Comparison of ENCODE assay signal across 8 cellular contexts in the genomic region with DNA sequence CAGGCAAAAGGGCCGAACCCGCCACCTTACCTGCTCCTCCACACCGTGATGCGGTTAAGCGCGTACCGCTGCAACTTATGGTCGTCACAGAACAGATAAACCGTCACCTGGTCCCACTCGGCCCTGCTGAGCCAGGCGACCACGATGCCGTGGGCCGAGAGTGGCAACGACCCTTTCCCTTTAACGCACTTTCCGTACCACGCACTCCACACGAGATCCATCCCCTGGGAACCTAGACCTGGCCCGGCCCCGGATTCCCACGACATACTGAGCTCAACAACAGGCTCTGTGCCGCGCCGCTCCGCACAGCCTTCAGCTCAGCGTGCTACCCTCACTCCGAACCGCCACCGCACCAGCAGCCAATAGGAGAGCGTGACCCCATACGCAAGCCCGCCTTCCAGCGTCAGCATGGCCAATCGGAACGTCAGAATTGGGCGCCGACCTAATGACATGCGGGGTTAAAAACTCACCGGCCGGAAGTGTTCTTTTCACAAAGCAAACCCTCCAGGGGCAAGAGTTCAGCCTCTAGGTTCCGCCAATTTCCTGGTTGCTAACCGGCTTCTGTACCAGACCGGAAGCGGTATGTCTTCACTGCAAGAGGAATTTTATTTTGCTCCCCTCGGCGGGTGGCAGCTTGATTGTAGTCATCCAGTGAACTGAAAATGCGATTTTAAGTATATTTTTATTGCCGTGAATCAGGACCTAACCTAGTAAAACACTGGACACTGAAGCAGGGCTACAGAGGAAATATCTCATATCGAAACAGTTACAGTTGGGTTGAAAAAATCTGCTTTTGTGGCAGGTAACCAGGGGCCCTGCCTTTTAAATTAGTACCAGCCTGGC. TPM values are rescaled to one million over a fixed set of nuclear protein-coding genes. Genes with fewer than 3 reads are reported as not detected.
DNase-seq lines count a peak whose midpoint lies in the region; ATAC-seq and TF ChIP-seq lines count a peak whose summit lies in the region.

LAS1L (minus strand) TSS at position 338 of the 843 bp plus-strand sequence; CDS start at position 266, 72 bp downstream.

- CTCF ChIA-PET in activated B cell treated with CpG ODN at 0.5 μM for 24 hours (lab: Charles Lee) = no interaction called here

- H3K27me3 Mint-ChIP-seq in activated B cell treated with CpG ODN at 0.5 μM for 24 hours = no peaks in the 10 kb centered on the region

- H3K27ac ChIP-seq in caudate nucleus (ENCODE audit: low read depth, low read length) = peak within 1 kb of the TSS; percentile 9

- peak within 1 kb of the TSS; percentile 100 for H3K4me3 Mint-ChIP-seq in activated B cell treated with CpG ODN at 0.5 μM for 24 hours

- TF ChIP-seq POLR2A in GM18951 (IDR thresholded peaks at IDR 0.05; ENCODE audit: extremely low read depth, insufficient read depth, insufficient read length) = peak; percentile 71

- ATAC-seq in HG03196 (IDR thresholded peaks at IDR 0.05; ENCODE audit: unreplicated experiment) (peak; percentile 100), activated B cell treated with CpG ODN at 0.5 μM for 24 hours (ENCODE audit: low read depth) (peak; percentile 99)

- H3K36me3 Mint-ChIP-seq in activated B cell treated with CpG ODN at 0.5 μM for 24 hours (ENCODE audit: low read depth) = peaks cover 25% of the 10 kb centered on the region

- peaks cover 23% of the 10 kb centered on the region for H3K4me1 Mint-ChIP-seq in activated B cell treated with CpG ODN at 0.5 μM for 24 hours

- DNase-seq in AG08395 (ENCODE audit: low spot score) (peak; percentile 95), NCI-H345 (lab: John Stamatoyannopoulos, UW) (peak; percentile 94), activated B cell treated with CpG ODN at 0.5 μM for 24 hours (peak; percentile 77), caudate nucleus (lab: John Stamatoyannopoulos, UW) (peak; percentile 36 to 97 (median 86)), inferior parietal cortex (ENCODE audit: extremely low spot score) (peak; percentile 92)
- DNase-seq in stimulated activated CD4-positive, alpha-beta T cell treated with anti-CD3 and anti-CD28 coated beads, Interleukin-12 subunit alpha, Interleukin-12 subunit beta, amount 100 ng/mL, for 24 hours (ENCODE audit: low read depth in 2 of 2) = peak; percentile 79 to 83

- in situ Hi-C loops in GM18951 (cut with MboI; ENCODE audit: low sequenced_read_pairs, unreplicated experiment) = no loop called here

- POLR2A ChIA-PET in activated B cell treated with CpG ODN at 0.5 μM for 24 hours (lab: Charles Lee) = interaction anchor here (0.6 to 1.3 kb wide), 4 partner anchors 409 to 1779 kb away, joined by 3 to 9 read pairs (median 4); partner anchors contain the start of genes ZC3H12B and ZC4H2

- no peak for TF ChIP-seq CTCF in activated B cell treated with CpG ODN at 0.5 μM for 24 hours (IDR thresholded peaks at IDR 0.05)

- H3K27ac Mint-ChIP-seq in activated B cell treated with CpG ODN at 0.5 μM for 24 hours = peak within 1 kb of the TSS; percentile 98

- no peaks in the 10 kb centered on the region for H3K9me3 Mint-ChIP-seq in activated B cell treated with CpG ODN at 0.5 μM for 24 hours

- intact Hi-C loops in activated B cell treated with CpG ODN at 0.5 μM for 24 hours (cut with micrococcal nuclease) = loop anchor here (1.0 to 2.0 kb wide), 4 partner anchors 500 to 1780 kb away; partner anchors contain the start of genes ZC3H12B and ZC4H2

RNA-seq across cellular contexts. Expression of gene LAS1L, which starts in this region (rescaled TPM):
- total RNA-seq in activated B cell treated with CpG ODN at 0.5 μM for 24 hours = 51.9 and 54.0 TPM in 2 replicates

Comparison
In these comparisons a context has a peak if more than half of its experiments do, and no peak if none do; other contexts are left out.
1. Peak in every context shown above with its lines: DNase-seq, ATAC-seq and H3K27ac ChIP-seq.